12 cellular contexts compared by ENCODE assay signal in the genomic region with DNA sequence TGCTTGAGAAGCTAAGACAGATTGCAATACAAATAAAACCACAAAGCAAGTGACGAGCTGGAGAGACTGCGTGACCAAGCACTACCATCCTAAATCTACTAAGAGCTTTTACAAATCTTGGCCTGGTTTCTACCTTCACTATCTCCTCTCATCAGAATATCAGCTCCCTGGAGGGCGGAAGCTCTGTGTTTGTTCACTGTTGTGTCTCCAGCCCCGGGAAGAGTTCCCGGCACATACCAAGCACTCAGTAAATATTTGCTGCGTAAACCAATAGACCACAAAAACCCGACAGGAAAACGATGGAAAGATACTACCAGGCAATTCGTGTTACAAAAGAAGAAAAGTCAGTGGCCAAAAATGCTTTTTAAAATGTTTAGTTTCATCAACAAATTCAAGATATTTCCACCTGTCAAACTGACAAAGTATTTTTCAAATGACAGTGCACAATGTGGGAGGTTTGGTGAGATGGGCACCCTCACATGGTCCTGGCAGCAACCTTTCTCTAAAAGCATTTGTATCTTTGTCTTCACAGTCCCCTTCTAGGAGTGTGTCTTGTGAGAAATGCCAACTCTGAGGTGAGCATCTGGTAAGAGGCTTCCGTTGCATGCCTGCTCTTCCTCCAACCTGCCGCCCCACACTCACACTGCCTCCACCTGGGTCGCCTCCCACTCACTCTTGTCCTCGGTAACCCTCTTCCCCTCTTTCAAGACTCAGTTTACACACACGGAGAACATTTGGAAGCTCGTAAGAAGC. TPM values are rescaled to one million over a fixed set of nuclear protein-coding genes. Genes with fewer than 3 reads are reported as not detected.
DNase-seq lines count a peak whose midpoint lies in the region; ATAC-seq and TF ChIP-seq lines count a peak whose summit lies in the region.
"Had no signal": no experiment of that assay in that cellular context is flagged by ENCODE, and none has a peak within 500 bp of the region (broad histone marks: within the 10 kb centered on the region; RNA-seq: fewer than 3 reads in every experiment).

No MANE protein-coding gene starts in this region.

- no peaks in the 10 kb centered on the region for H3K27me3 Mint-ChIP-seq in CD4-positive, alpha-beta T cell
- peaks cover 6% of the 10 kb centered on the region for H3K27me3 Mint-ChIP-seq in T-helper 2 cell treated with Interferon-gamma antibody and Interleukin-4, amounts not matched to agents 5 μg/mL and 100 μg/mL, for 36 hours (ENCODE audit: low read depth)
- peaks cover 9% of the 10 kb centered on the region for H3K27me3 Mint-ChIP-seq in activated CD4-positive, alpha-beta memory T cell treated with anti-CD3 and anti-CD28 coated beads for 36 hours

- POLR2A ChIA-PET in CD4-positive, alpha-beta T cell (lab: Charles Lee), result interaction anchor here (0.7 kb wide), 1 partner anchor 40 kb away, joined by 4 read pairs; no protein-coding TSS in a partner anchor
- POLR2A ChIA-PET in activated CD4-positive, alpha-beta memory T cell treated with anti-CD3 and anti-CD28 coated beads for 36 hours (lab: Charles Lee), result no interaction called here

- peaks cover 2% of the 10 kb centered on the region for H3K9me3 Mint-ChIP-seq in CD4-positive, alpha-beta T cell
- H3K9me3 Mint-ChIP-seq in T-helper 2 cell treated with Interferon-gamma antibody and Interleukin-4, amounts not matched to agents 5 μg/mL and 100 μg/mL, for 36 hours, result no peaks in the 10 kb centered on the region
- peaks cover 2% of the 10 kb centered on the region for H3K9me3 Mint-ChIP-seq in activated CD4-positive, alpha-beta memory T cell treated with anti-CD3 and anti-CD28 coated beads for 36 hours
- H3K9me3 Mint-ChIP-seq: activated naive CD8-positive, alpha-beta T cell treated with anti-CD3 and anti-CD28 coated beads, Interleukin-2, amount 10 ng/mL, durations not matched to agents 7 days and 5 days had no signal

- no peak for TF ChIP-seq CTCF in CD4-positive, alpha-beta T cell (IDR thresholded peaks at IDR 0.05)
- TF ChIP-seq CTCF in left lung (IDR thresholded peaks at IDR 0.05), result no peak

- H3K27me3 ChIP-seq in CD4-positive, alpha-beta T cell (ENCODE audit: control insufficient read depth, insufficient read depth, low read length), result no peaks in the 10 kb centered on the region
- H3K27me3 ChIP-seq in left lung, result no peaks in the 10 kb centered on the region
- H3K27me3 ChIP-seq: upper lobe of left lung had no signal

- ATAC-seq in CD4-positive, alpha-beta T cell (ENCODE audit: poor library complexity), result peak; percentile 21
- ATAC-seq in left lung (peak; percentile 42), Right ventricle myocardium superior (ENCODE audit: poor library complexity) (no peak), HG03095 (IDR thresholded peaks at IDR 0.05; ENCODE audit: unreplicated experiment) (no peak)

- DNase-seq in CD4-positive, alpha-beta T cell, result no peak
- DNase-seq in HT1080 (ENCODE audit: low read depth) (peak; percentile 25), left lung (peak in 1 of 2 donors; percentile 52), iPS-NIHi11 (ENCODE audit: low spot score) (no peak), Right ventricle myocardium superior (no peak)
- DNase-seq in T-helper 2 cell treated with Interferon-gamma antibody and Interleukin-4, amounts not matched to agents 5 μg/mL and 100 μg/mL, for 36 hours (ENCODE audit: low spot score), result no peak
- DNase-seq in activated CD4-positive, alpha-beta memory T cell treated with anti-CD3 and anti-CD28 coated beads for 36 hours, result no peak
- DNase-seq: activated naive CD8-positive, alpha-beta T cell treated with anti-CD3 and anti-CD28 coated beads, Interleukin-2, amount 10 ng/mL, durations not matched to agents 7 days and 5 days; NCI-H2227 treated with DMSO at 0.1 percent for 48 hours; stimulated activated CD4-positive, alpha-beta T cell treated with anti-CD3 and anti-CD28 coated beads, Interleukin-4, amount 100 ng/mL, for 1 hour; upper lobe of left lung had no signal

- no peak overlapping the region for H3K4me3 ChIP-seq in left lung
- H3K4me3 ChIP-seq: upper lobe of left lung had no signal

- H3K4me1 Mint-ChIP-seq in CD4-positive, alpha-beta T cell (ENCODE audit: low read depth), result peaks cover 16% of the 10 kb centered on the region
- H3K4me1 Mint-ChIP-seq in T-helper 2 cell treated with Interferon-gamma antibody and Interleukin-4, amounts not matched to agents 5 μg/mL and 100 μg/mL, for 36 hours (ENCODE audit: low read depth), result peaks cover 20% of the 10 kb centered on the region
- H3K4me1 Mint-ChIP-seq in activated CD4-positive, alpha-beta memory T cell treated with anti-CD3 and anti-CD28 coated beads for 36 hours (ENCODE audit: low read depth), result peaks cover 19% of the 10 kb centered on the region

- no peak overlapping the region for H3K27ac Mint-ChIP-seq in CD4-positive, alpha-beta T cell
- peak overlapping the region; percentile 79 for H3K27ac Mint-ChIP-seq in T-helper 2 cell treated with Interferon-gamma antibody and Interleukin-4, amounts not matched to agents 5 μg/mL and 100 μg/mL, for 36 hours
- no peak overlapping the region for H3K27ac Mint-ChIP-seq in activated CD4-positive, alpha-beta memory T cell treated with anti-CD3 and anti-CD28 coated beads for 36 hours
- H3K27ac Mint-ChIP-seq: activated naive CD8-positive, alpha-beta T cell treated with anti-CD3 and anti-CD28 coated beads, Interleukin-2, amount 10 ng/mL, durations not matched to agents 7 days and 5 days had no signal

- H3K36me3 ChIP-seq in left lung, result no peaks in the 10 kb centered on the region
- H3K36me3 ChIP-seq: upper lobe of left lung had no signal

- peak overlapping the region; percentile 36 for H3K4me3 Mint-ChIP-seq in CD4-positive, alpha-beta T cell
- H3K4me3 Mint-ChIP-seq in T-helper 2 cell treated with Interferon-gamma antibody and Interleukin-4, amounts not matched to agents 5 μg/mL and 100 μg/mL, for 36 hours, result peak overlapping the region; percentile 38
- no peak overlapping the region for H3K4me3 Mint-ChIP-seq in activated CD4-positive, alpha-beta memory T cell treated with anti-CD3 and anti-CD28 coated beads for 36 hours
- H3K4me3 Mint-ChIP-seq: activated naive CD8-positive, alpha-beta T cell treated with anti-CD3 and anti-CD28 coated beads, Interleukin-2, amount 10 ng/mL, durations not matched to agents 7 days and 5 days had no signal

- H3K27ac ChIP-seq in CD4-positive, alpha-beta T cell (ENCODE audit: low read depth, low read length), result no peak overlapping the region
- peak overlapping the region in 1 of 2 donors; percentile 58 for H3K27ac ChIP-seq in left lung

- intact Hi-C loops in CD4-positive, alpha-beta T cell (cut with DNase I, micrococcal nuclease), result no loop called here
- intact Hi-C loops in left lung (cut with DNase I), result no loop called here
- intact Hi-C loops in activated CD4-positive, alpha-beta memory T cell treated with anti-CD3 and anti-CD28 coated beads for 36 hours (cut with micrococcal nuclease), result no loop called here
- intact Hi-C loops in Right ventricle myocardium superior (cut with DNase I), result no loop called here

- H3K9me3 ChIP-seq in CD4-positive, alpha-beta T cell (ENCODE audit: control insufficient read depth, low read length), result no peaks in the 10 kb centered on the region
- H3K9me3 ChIP-seq in left lung, result peaks cover 0 to 3% of the 10 kb centered on the region in 2 donors
- H3K9me3 ChIP-seq: upper lobe of left lung had no signal

- H3K4me1 ChIP-seq in left lung, result peaks cover 9 to 22% of the 10 kb centered on the region in 2 donors

- H3K36me3 Mint-ChIP-seq in CD4-positive, alpha-beta T cell (ENCODE audit: low read depth), result no peaks in the 10 kb centered on the region
- no peaks in the 10 kb centered on the region for H3K36me3 Mint-ChIP-seq in T-helper 2 cell treated with Interferon-gamma antibody and Interleukin-4, amounts not matched to agents 5 μg/mL and 100 μg/mL, for 36 hours (ENCODE audit: low read depth)
- H3K36me3 Mint-ChIP-seq in activated CD4-positive, alpha-beta memory T cell treated with anti-CD3 and anti-CD28 coated beads for 36 hours, result no peaks in the 10 kb centered on the region
- H3K36me3 Mint-ChIP-seq: activated naive CD8-positive, alpha-beta T cell treated with anti-CD3 and anti-CD28 coated beads, Interleukin-2, amount 10 ng/mL, durations not matched to agents 7 days and 5 days had no signal

- CTCF ChIA-PET in CD4-positive, alpha-beta T cell (lab: Charles Lee), result no interaction called here
- CTCF ChIA-PET in activated CD4-positive, alpha-beta memory T cell treated with anti-CD3 and anti-CD28 coated beads for 36 hours (lab: Charles Lee), result no interaction called here

RNA-seq across cellular contexts. Expression of gene SLC1A7, which starts 34.7 kb away (rescaled TPM):
- not detected for total RNA-seq in CD4-positive, alpha-beta T cell
- not detected in 2 replicates for total RNA-seq in HT1080 (2014; rRNA removed; shearing (Covaris generic))
- not detected in 2 replicates for polyA plus RNA-seq in HT1080 (2015; cell fraction: cytosol; rRNA removed)
- not detected in 2 replicates for polyA plus RNA-seq in HT1080 (2015; cell fraction: nucleus; rRNA removed)
- 1 to 10 TPM in 1 of 2 donors, under 1 TPM in 1; 0.44 to 1.2 TPM for total RNA-seq in left lung
- not detected for total RNA-seq in activated CD4-positive, alpha-beta memory T cell treated with anti-CD3 and anti-CD28 coated beads for 36 hours
- total RNA-seq in Right ventricle myocardium superior, result 0.08 TPM
- total RNA-seq: activated naive CD8-positive, alpha-beta T cell treated with anti-CD3 and anti-CD28 coated beads, Interleukin-2, amount 10 ng/mL, durations not matched to agents 7 days and 5 days had no signal

RNA-seq across cellular contexts. Expression of gene PODN, which starts 45.7 kb away (rescaled TPM):
- total RNA-seq in CD4-positive, alpha-beta T cell, result not detected
- not detected in 2 replicates for total RNA-seq in HT1080 (2014; rRNA removed; shearing (Covaris generic))
- polyA plus RNA-seq in HT1080 (2015; cell fraction: cytosol; rRNA removed), result not detected in 2 replicates
- 0.05 TPM in 1 of 2 replicates, not detected in the other for polyA plus RNA-seq in HT1080 (2015; cell fraction: nucleus; rRNA removed)
- total RNA-seq in left lung, result 10 to 100 TPM; 48.7 to 48.8 TPM
- total RNA-seq in activated CD4-positive, alpha-beta memory T cell treated with anti-CD3 and anti-CD28 coated beads for 36 hours, result not detected
- 30.1 TPM for total RNA-seq in Right ventricle myocardium superior

Comparison
In these comparisons a context has a peak if more than half of its experiments do, and no peak if none do; other contexts are left out.
1. ATAC-seq: peak in CD4-positive, alpha-beta T cell (single experiment) and left lung (single experiment); none in Right ventricle myocardium superior (single experiment) and HG03095 (single experiment).
2. RNA of gene PODN, which starts 45.7 kb away (total RNA-seq): 48.7 to 48.8 TPM in left lung and 30.1 TPM in Right ventricle myocardium superior (single experiment); not detected in CD4-positive, alpha-beta T cell, not detected in HT1080 and not detected in activated CD4-positive, alpha-beta memory T cell treated with anti-CD3 and anti-CD28 coated beads for 36 hours; every median in the first group is over 10 times any median in the second.